24 cellular contexts compared by ENCODE assay signal in the genomic region with DNA sequence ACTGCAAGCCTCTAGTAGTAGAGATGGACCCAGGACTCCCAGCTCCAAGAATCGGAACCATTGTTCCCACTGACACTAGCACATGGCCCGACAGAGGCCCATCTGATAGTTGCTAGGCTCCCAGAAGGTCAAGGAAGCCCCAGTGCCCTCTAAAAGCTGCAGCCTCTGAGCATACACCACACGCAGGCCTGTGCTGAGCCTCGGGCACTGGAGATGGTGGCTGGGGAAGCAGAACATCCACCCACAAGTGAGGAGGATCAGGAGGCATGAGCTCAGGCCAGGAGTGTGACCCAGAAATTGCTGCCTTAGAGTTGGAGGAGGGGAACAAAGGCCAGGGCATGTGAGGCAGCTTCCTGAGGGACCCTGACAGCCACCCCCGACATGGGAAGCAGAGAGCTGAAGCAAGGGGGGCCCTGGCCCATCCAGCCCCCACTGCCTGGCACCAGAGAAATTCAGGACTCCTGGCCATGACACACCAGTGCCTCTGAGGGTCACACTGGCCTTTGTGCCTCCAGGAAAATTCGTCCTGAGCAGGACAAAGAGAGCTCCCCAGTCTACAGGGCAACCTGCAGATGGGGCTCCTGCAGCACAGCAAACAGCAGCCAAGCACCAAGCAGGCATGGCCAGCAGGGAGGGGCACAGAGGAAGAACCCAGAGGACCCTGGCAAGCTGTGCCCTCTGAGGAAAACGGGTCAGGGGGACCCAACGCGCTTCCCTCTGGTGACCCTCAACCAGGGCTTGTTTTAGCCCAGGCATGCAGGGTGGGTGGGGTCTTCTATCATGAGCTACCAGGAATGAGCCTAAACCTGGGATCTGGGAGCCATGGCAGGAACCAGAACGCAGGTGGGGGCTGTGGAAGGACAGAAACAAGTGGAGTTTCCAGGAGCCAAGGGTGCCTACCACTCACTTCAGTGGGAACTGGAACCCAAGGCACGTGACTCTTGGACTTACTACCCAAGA. TPM values are rescaled to one million over a fixed set of nuclear protein-coding genes. Genes with fewer than 3 reads are reported as not detected.
DNase-seq lines count a peak whose midpoint lies in the region; ATAC-seq, FAIRE-seq and TF ChIP-seq lines count a peak whose summit lies in the region.
"Had no signal": no experiment of that assay in that cellular context is flagged by ENCODE, and none has a peak within 500 bp of the region (broad histone marks: within the 10 kb centered on the region; RNA-seq: fewer than 3 reads in every experiment).

No MANE protein-coding gene starts in this region.

- H2BK12ac ChIP-seq in H1 (ENCODE audit: low read depth, low read length): no peak overlapping the region

- H3K36me3 Mint-ChIP-seq in activated naive CD8-positive, alpha-beta T cell treated with anti-CD3 and anti-CD28 coated beads, Interleukin-2, amount 10 ng/mL, durations not matched to agents 7 days and 5 days: peaks cover 41% of the 10 kb centered on the region
- peaks cover 56% of the 10 kb centered on the region for H3K36me3 Mint-ChIP-seq in activated naive CD8-positive, alpha-beta T cell treated with anti-CD3 and anti-CD28 coated beads, Interleukin-2, amount 50 U/mL, for 24 hours (ENCODE audit: low read depth)
- H3K36me3 Mint-ChIP-seq in neural crest cell (ENCODE audit: low read depth) (peaks cover 37% of the 10 kb centered on the region), type B pancreatic cell (peaks cover 42% of the 10 kb centered on the region)
- H3K36me3 Mint-ChIP-seq in T-helper 2 cell treated with Interferon-gamma antibody and Interleukin-4, amounts not matched to agents 5 μg/mL and 100 μg/mL, for 36 hours (ENCODE audit: low read depth): peaks cover 47% of the 10 kb centered on the region

- H3K23ac ChIP-seq in H1 (ENCODE audit: insufficient read length): no peak overlapping the region

- FAIRE-seq in H1 (lab: Jason Lieb, UNC): no peak
- FAIRE-seq: D721Med had no signal

- ATAC-seq in activated naive CD8-positive, alpha-beta T cell treated with anti-CD3 and anti-CD28 coated beads, Interleukin-2, amount 10 ng/mL, durations not matched to agents 7 days and 5 days (ENCODE audit: low read depth): no peak
- no peak for ATAC-seq in activated naive CD8-positive, alpha-beta T cell treated with anti-CD3 and anti-CD28 coated beads, Interleukin-2, amount 50 U/mL, for 24 hours
- no peak for ATAC-seq in stimulated activated naive CD8-positive, alpha-beta T cell treated with anti-CD3 and anti-CD28 coated beads, Interleukin-15, amount 100 ng/mL, for 72 hours
- ATAC-seq: gastrocnemius medialis had no signal

- peaks cover 2% of the 10 kb centered on the region for H3K9me3 Mint-ChIP-seq in activated naive CD8-positive, alpha-beta T cell treated with anti-CD3 and anti-CD28 coated beads, Interleukin-2, amount 10 ng/mL, durations not matched to agents 7 days and 5 days
- H3K9me3 Mint-ChIP-seq in activated naive CD8-positive, alpha-beta T cell treated with anti-CD3 and anti-CD28 coated beads, Interleukin-2, amount 50 U/mL, for 24 hours: peaks cover 13% of the 10 kb centered on the region
- no peaks in the 10 kb centered on the region for H3K9me3 Mint-ChIP-seq in neural crest cell
- no peaks in the 10 kb centered on the region for H3K9me3 Mint-ChIP-seq in type B pancreatic cell
- peaks cover 9 to 21% of the 10 kb centered on the region in 2 donors for H3K9me3 Mint-ChIP-seq in stimulated activated naive CD8-positive, alpha-beta T cell treated with anti-CD3 and anti-CD28 coated beads, Interleukin-15, amount 100 ng/mL, for 72 hours
- H3K9me3 Mint-ChIP-seq in T-helper 2 cell treated with Interferon-gamma antibody and Interleukin-4, amounts not matched to agents 5 μg/mL and 100 μg/mL, for 36 hours: no peaks in the 10 kb centered on the region

- CTCF ChIA-PET in H1 (lab: Charles Lee; ENCODE audit: partially characterized antibody): interaction anchor here (0.6 to 2.0 kb wide), 8 partner anchors 9 to 509 kb away, joined by 3 to 8 read pairs (median 3); no protein-coding TSS in a partner anchor

- no peaks in the 10 kb centered on the region for H3K4me1 ChIP-seq in H1 (replicated peaks in 1 of 4; ENCODE audit: control insufficient read depth in 3 of 4, insufficient read depth in 4 of 4, low read length in 3 of 4)
- H3K4me1 ChIP-seq: gastrocnemius medialis, HAP-1, uterus had no signal

- peak; percentile 18 to 29; a peak in 3 of 4 replicates for TF ChIP-seq RAD21 in H1 (IDR thresholded peaks at IDR 0.05 in 1 of 2, conservative IDR thresholded peaks at IDR 0.05 in 1 of 2; ENCODE audit: low read depth in 2 of 2, low read length in 2 of 2)

- H2BK15ac ChIP-seq in H1 (ENCODE audit: low read length): no peak overlapping the region

- H3K27ac Mint-ChIP-seq in activated naive CD8-positive, alpha-beta T cell treated with anti-CD3 and anti-CD28 coated beads, Interleukin-2, amount 10 ng/mL, durations not matched to agents 7 days and 5 days: no peak overlapping the region
- H3K27ac Mint-ChIP-seq in activated naive CD8-positive, alpha-beta T cell treated with anti-CD3 and anti-CD28 coated beads, Interleukin-2, amount 50 U/mL, for 24 hours: no peak overlapping the region
- H3K27ac Mint-ChIP-seq in neural crest cell (ENCODE audit: unreplicated experiment): peak overlapping the region; percentile 70
- H3K27ac Mint-ChIP-seq in type B pancreatic cell: peak overlapping the region; percentile 58
- H3K27ac Mint-ChIP-seq in stimulated activated naive CD8-positive, alpha-beta T cell treated with anti-CD3 and anti-CD28 coated beads, Interleukin-15, amount 100 ng/mL, for 72 hours: no peak overlapping the region
- H3K27ac Mint-ChIP-seq in T-helper 2 cell treated with Interferon-gamma antibody and Interleukin-4, amounts not matched to agents 5 μg/mL and 100 μg/mL, for 36 hours: no peak overlapping the region
- H3K27ac Mint-ChIP-seq: activated B cell treated with CpG ODN at 0.5 μM for 24 hours; activated naive CD4-positive, alpha-beta T cell treated with anti-CD3 and anti-CD28 coated beads, Interleukin-2, amount 50 U/mL, for 24 hours had no signal

- no peaks in the 10 kb centered on the region for H3K27me3 ChIP-seq in H1 (replicated peaks in 1 of 4; ENCODE audit: control insufficient read depth in 3 of 4, extremely low read depth in 1 of 4, insufficient read depth in 3 of 4, low read length in 3 of 4)
- H3K27me3 ChIP-seq: gastrocnemius medialis, uterus had no signal

- 94% methylated on average over 8 of the region's 11 CpGs; no CpG with 5 or more reads in 1 of the 2 experiments for whole genome bisulfite sequencing in H1 (ENCODE audit: extremely low coverage in 1 of 2, insufficient coverage in 1 of 2, insufficient read length in 1 of 2, insufficient replicate concordance in 2 of 2, low coverage in 1 of 2, low lambda C conversion rate in 2 of 2, missing lambda C conversion rate in 1 of 2), 2 experiments

- no peaks in the 10 kb centered on the region for H3K27me3 Mint-ChIP-seq in activated naive CD8-positive, alpha-beta T cell treated with anti-CD3 and anti-CD28 coated beads, Interleukin-2, amount 10 ng/mL, durations not matched to agents 7 days and 5 days
- H3K27me3 Mint-ChIP-seq in activated naive CD8-positive, alpha-beta T cell treated with anti-CD3 and anti-CD28 coated beads, Interleukin-2, amount 50 U/mL, for 24 hours: no peaks in the 10 kb centered on the region
- no peaks in the 10 kb centered on the region for H3K27me3 Mint-ChIP-seq in neural crest cell (ENCODE audit: low read depth)
- H3K27me3 Mint-ChIP-seq in type B pancreatic cell: no peaks in the 10 kb centered on the region
- H3K27me3 Mint-ChIP-seq in stimulated activated naive CD8-positive, alpha-beta T cell treated with anti-CD3 and anti-CD28 coated beads, Interleukin-15, amount 100 ng/mL, for 72 hours: no peaks in the 10 kb centered on the region
- H3K27me3 Mint-ChIP-seq in T-helper 2 cell treated with Interferon-gamma antibody and Interleukin-4, amounts not matched to agents 5 μg/mL and 100 μg/mL, for 36 hours (ENCODE audit: low read depth): no peaks in the 10 kb centered on the region
- H3K27me3 Mint-ChIP-seq: activated B cell treated with CpG ODN at 0.5 μM for 24 hours; activated naive CD4-positive, alpha-beta T cell treated with anti-CD3 and anti-CD28 coated beads, Interleukin-2, amount 50 U/mL, for 24 hours had no signal

- TF ChIP-seq EP300 in H1 (IDR thresholded peaks at IDR 0.05; ENCODE audit: borderline replicate concordance in 1 of 2, low read depth in 2 of 2, low read length in 2 of 2): no peak

- no peak overlapping the region; a peak in 1 of 7 replicates for H3K9ac ChIP-seq in H1 (replicated peaks in 1 of 4; ENCODE audit: extremely low read depth in 1 of 4, low read depth in 3 of 4, low read length in 3 of 4)

- H3K56ac ChIP-seq in H1 (replicated peaks; ENCODE audit: insufficient read length, low read depth, low read length): no peak overlapping the region

- H2AK5ac ChIP-seq in H1 (ENCODE audit: low read depth, low read length): no peak overlapping the region

- H2AFZ ChIP-seq in H1 (ENCODE audit: low read length): no peak overlapping the region

- peaks cover 0 to 20% (median 2%) of the 10 kb centered on the region in 4 experiments; a peak in 4 of 8 replicates for H3K36me3 ChIP-seq in H1 (ENCODE audit: control insufficient read depth in 2 of 4, insufficient read depth in 4 of 4, low read length in 3 of 4)
- H3K36me3 ChIP-seq: uterus had no signal

- no peak for TF ChIP-seq POLR2A in H1 (IDR thresholded peaks at IDR 0.05; ENCODE audit: control extremely low read depth in 1 of 2, low read depth in 2 of 2, low read length in 2 of 2)

- H4K5ac ChIP-seq in H1 (ENCODE audit: insufficient read length, low read depth, low read length): no peak overlapping the region

- POLR2A ChIA-PET in activated naive CD8-positive, alpha-beta T cell treated with anti-CD3 and anti-CD28 coated beads, Interleukin-2, amount 10 ng/mL, durations not matched to agents 7 days and 5 days (lab: Charles Lee): no interaction called here
- POLR2A ChIA-PET in H1 (lab: Charles Lee; ENCODE audit: partially characterized antibody): interaction anchor here (1.2 kb wide), 1 partner anchor 58 kb away, joined by 4 read pairs; no protein-coding TSS in a partner anchor

- no peak overlapping the region; the same call in 1 of the 2 replicates for H4K8ac ChIP-seq in H1 (ENCODE audit: extremely low read depth, insufficient read depth, low read length)

- H3K9me3 ChIP-seq in H1 (ENCODE audit: insufficient read depth in 2 of 2, low read depth in 1 of 2, low read length in 1 of 2): no peaks in the 10 kb centered on the region
- H3K9me3 ChIP-seq: gastrocnemius medialis, HAP-1, uterus had no signal

- no peak overlapping the region for H3K4me3 Mint-ChIP-seq in activated naive CD8-positive, alpha-beta T cell treated with anti-CD3 and anti-CD28 coated beads, Interleukin-2, amount 10 ng/mL, durations not matched to agents 7 days and 5 days
- no peak overlapping the region for H3K4me3 Mint-ChIP-seq in activated naive CD8-positive, alpha-beta T cell treated with anti-CD3 and anti-CD28 coated beads, Interleukin-2, amount 50 U/mL, for 24 hours
- no peak overlapping the region for H3K4me3 Mint-ChIP-seq in neural crest cell
- no peak overlapping the region for H3K4me3 Mint-ChIP-seq in type B pancreatic cell
- H3K4me3 Mint-ChIP-seq in stimulated activated naive CD8-positive, alpha-beta T cell treated with anti-CD3 and anti-CD28 coated beads, Interleukin-15, amount 100 ng/mL, for 72 hours: no peak overlapping the region
- no peak overlapping the region for H3K4me3 Mint-ChIP-seq in T-helper 2 cell treated with Interferon-gamma antibody and Interleukin-4, amounts not matched to agents 5 μg/mL and 100 μg/mL, for 36 hours
- H3K4me3 Mint-ChIP-seq: activated B cell treated with CpG ODN at 0.5 μM for 24 hours; activated naive CD4-positive, alpha-beta T cell treated with anti-CD3 and anti-CD28 coated beads, Interleukin-2, amount 50 U/mL, for 24 hours had no signal

- H3K79me1 ChIP-seq in H1 (ENCODE audit: low read depth, low read length): no peaks in the 10 kb centered on the region; the same call in 1 of the 2 replicates

- no peak overlapping the region for H4K91ac ChIP-seq in H1 (replicated peaks; ENCODE audit: insufficient read length, low read length)

- no peaks in the 10 kb centered on the region for H3K79me2 ChIP-seq in H1 (ENCODE audit: control insufficient read depth in 1 of 2, insufficient read depth in 2 of 2, low read length in 2 of 2)

- H2BK20ac ChIP-seq in H1 (ENCODE audit: low read length): no peak overlapping the region

- no peak overlapping the region for H3K27ac ChIP-seq in H1 (ENCODE audit: low read depth, low read length)
- H3K27ac ChIP-seq: gastrocnemius medialis had no signal

- H3K4me2 ChIP-seq in H1 (ENCODE audit: insufficient read depth in 1 of 2, low read depth in 2 of 2, low read length in 2 of 2): no peak overlapping the region

- H3K23me2 ChIP-seq in H1 (ENCODE audit: low read depth, low read length): no peaks in the 10 kb centered on the region

- peaks cover 2 to 4% of the 10 kb centered on the region in 2 experiments for H4K20me1 ChIP-seq in H1 (replicated peaks in 1 of 2; ENCODE audit: control insufficient read depth in 1 of 2, insufficient read depth in 2 of 2, low read length in 2 of 2)

- H2BK5ac ChIP-seq in H1 (ENCODE audit: low read depth, low read length): no peak overlapping the region

- no peaks in the 10 kb centered on the region for H3K4me1 Mint-ChIP-seq in activated naive CD8-positive, alpha-beta T cell treated with anti-CD3 and anti-CD28 coated beads, Interleukin-2, amount 10 ng/mL, durations not matched to agents 7 days and 5 days
- H3K4me1 Mint-ChIP-seq in activated naive CD8-positive, alpha-beta T cell treated with anti-CD3 and anti-CD28 coated beads, Interleukin-2, amount 50 U/mL, for 24 hours: no peaks in the 10 kb centered on the region
- H3K4me1 Mint-ChIP-seq in neural crest cell (peaks cover 5% of the 10 kb centered on the region), type B pancreatic cell (ENCODE audit: unreplicated experiment) (no peaks in the 10 kb centered on the region)
- H3K4me1 Mint-ChIP-seq in stimulated activated naive CD8-positive, alpha-beta T cell treated with anti-CD3 and anti-CD28 coated beads, Interleukin-15, amount 100 ng/mL, for 72 hours: peaks cover 9% of the 10 kb centered on the region
- peaks cover 7% of the 10 kb centered on the region for H3K4me1 Mint-ChIP-seq in T-helper 2 cell treated with Interferon-gamma antibody and Interleukin-4, amounts not matched to agents 5 μg/mL and 100 μg/mL, for 36 hours (ENCODE audit: low read depth)
- H3K4me1 Mint-ChIP-seq: activated B cell treated with CpG ODN at 0.5 μM for 24 hours; activated naive CD4-positive, alpha-beta T cell treated with anti-CD3 and anti-CD28 coated beads, Interleukin-2, amount 50 U/mL, for 24 hours had no signal

- no peak overlapping the region for H2BK120ac ChIP-seq in H1 (replicated peaks; ENCODE audit: low read depth, low read length)

- no peak overlapping the region for H3K14ac ChIP-seq in H1 (ENCODE audit: insufficient read length)

- DNase-seq in activated naive CD8-positive, alpha-beta T cell treated with anti-CD3 and anti-CD28 coated beads, Interleukin-2, amount 10 ng/mL, durations not matched to agents 7 days and 5 days: peak; percentile 24
- no peak for DNase-seq in activated naive CD8-positive, alpha-beta T cell treated with anti-CD3 and anti-CD28 coated beads, Interleukin-2, amount 50 U/mL, for 24 hours
- DNase-seq in H1 (ENCODE audit: low read depth in 1 of 2, low spot score in 2 of 2): no peak
- DNase-seq in neural crest cell (ENCODE audit: low read depth, low spot score): no peak
- peak; percentile 49 for DNase-seq in type B pancreatic cell (ENCODE audit: extremely low spot score, unreplicated experiment)
- no peak for DNase-seq in stimulated activated naive CD8-positive, alpha-beta T cell treated with anti-CD3 and anti-CD28 coated beads, Interleukin-15, amount 100 ng/mL, for 72 hours
- DNase-seq in T-helper 2 cell treated with Interferon-gamma antibody and Interleukin-4, amounts not matched to agents 5 μg/mL and 100 μg/mL, for 36 hours (ENCODE audit: low spot score): no peak
- DNase-seq in NOMO-1 (lab: John Stamatoyannopoulos, UW; ENCODE audit: unreplicated experiment in 2 of 2): no peak
- DNase-seq: activated B cell treated with CpG ODN at 0.5 μM for 24 hours; cerebellar nuclear complex; effector CD8-positive, alpha-beta T cell; EL; gastrocnemius medialis; islet precursor cell; KG1; NCI-H1694; NCI-H2171 treated with DMSO at 0.1 percent for 48 hours; NCI-H526; T1000 had no signal

- no peak overlapping the region for H3K4me3 ChIP-seq in H1 (ENCODE audit: extremely low read depth in 1 of 4, insufficient read depth in 2 of 4, low read depth in 3 of 4, low read length in 4 of 4)
- H3K4me3 ChIP-seq: gastrocnemius medialis, HAP-1, lung, uterus had no signal

- TF ChIP-seq CTCF in H1 (IDR thresholded peaks at IDR 0.05; ENCODE audit: control extremely low read depth in 1 of 3, insufficient read depth in 1 of 3, low read depth in 1 of 3, low read length in 3 of 3) (peak in 1 of 3 experiments; percentile 9; a peak in 1 of 4 replicates), neural crest cell (conservative IDR thresholded peaks at IDR 0.05) (no peak), type B pancreatic cell (conservative IDR thresholded peaks at IDR 0.05) (no peak)

- H3K4ac ChIP-seq in H1 (replicated peaks; ENCODE audit: insufficient read length, low read depth, low read length): no peak overlapping the region

- H3K18ac ChIP-seq in H1 (ENCODE audit: extremely low read depth, low read length): no peak overlapping the region

RNA-seq across cellular contexts. Expression of a gene that starts 21.2 kb away (rescaled TPM):
- 1 to 10 TPM; 9.4 to 9.7 TPM for total RNA-seq in activated naive CD8-positive, alpha-beta T cell treated with anti-CD3 and anti-CD28 coated beads, Interleukin-2, amount 10 ng/mL, durations not matched to agents 7 days and 5 days
- total RNA-seq in H1 (2021; fragmentation: NEBNext Ultra II Directional; extraction: Animal tissue kit (Norgen Biotek cat#: 25700)): 10.5 and 11.4 TPM in 2 replicates
- 13.6 and 16.0 TPM in 2 replicates for polyA plus RNA-seq in H1 (2011; rRNA removed)
- 13.7 TPM for polyA plus RNA-seq in H1 (2011; cell fraction: cytosol; rRNA removed)
- polyA plus RNA-seq in H1 (2011; cell fraction: nucleus; rRNA removed): 20.8 TPM
- 8.4 to 11.4 TPM (median 9.9 TPM) in 4 replicates for polyA plus RNA-seq in H1 (2012, experiment 1 of 2)
- 4.4 TPM for polyA plus RNA-seq in H1 (2012, experiment 2 of 2)
- 5.3 TPM for polyA plus RNA-seq in H1 (2013, experiment 1 of 2)
- 4.4 TPM for polyA plus RNA-seq in H1 (2013, experiment 2 of 2)
- polyA minus RNA-seq in H1 (2011; rRNA and poly(A)+ RNA removed): 38.5 and 39.0 TPM in 2 replicates
- polyA minus RNA-seq in H1 (2011; cell fraction: cytosol; rRNA and poly(A)+ RNA removed): 11.1 TPM
- 10.5 TPM for polyA minus RNA-seq in H1 (2011; cell fraction: nucleus; rRNA and poly(A)+ RNA removed)
- 13.1 and 15.0 TPM in 2 replicates for total RNA-seq in neural crest cell
- total RNA-seq in type B pancreatic cell (ENCODE audit: low replicate concordance): 8.1 and 11.6 TPM in 2 replicates

Comparison
In these comparisons a context has a peak if more than half of its experiments do, and no peak if none do; other contexts are left out.
1. DNase-seq: peak in activated naive CD8-positive, alpha-beta T cell treated with anti-CD3 and anti-CD28 coated beads, Interleukin-2, amount 10 ng/mL, durations not matched to agents 7 days and 5 days (single experiment) and type B pancreatic cell (single experiment); none in activated naive CD8-positive, alpha-beta T cell treated with anti-CD3 and anti-CD28 coated beads, Interleukin-2, amount 50 U/mL, for 24 hours (single experiment), H1 (0 of 2), neural crest cell (single experiment), stimulated activated naive CD8-positive, alpha-beta T cell treated with anti-CD3 and anti-CD28 coated beads, Interleukin-15, amount 100 ng/mL, for 72 hours (0 of 2), T-helper 2 cell treated with Interferon-gamma antibody and Interleukin-4, amounts not matched to agents 5 μg/mL and 100 μg/mL, for 36 hours (single experiment) and NOMO-1 (0 of 2).
2. H3K27ac Mint-ChIP-seq: peak in neural crest cell (single experiment) and type B pancreatic cell (single experiment); none in activated naive CD8-positive, alpha-beta T cell treated with anti-CD3 and anti-CD28 coated beads, Interleukin-2, amount 10 ng/mL, durations not matched to agents 7 days and 5 days (single experiment), activated naive CD8-positive, alpha-beta T cell treated with anti-CD3 and anti-CD28 coated beads, Interleukin-2, amount 50 U/mL, for 24 hours (single experiment), stimulated activated naive CD8-positive, alpha-beta T cell treated with anti-CD3 and anti-CD28 coated beads, Interleukin-15, amount 100 ng/mL, for 72 hours (0 of 2) and T-helper 2 cell treated with Interferon-gamma antibody and Interleukin-4, amounts not matched to agents 5 μg/mL and 100 μg/mL, for 36 hours (single experiment).